In the genomic region with DNA sequence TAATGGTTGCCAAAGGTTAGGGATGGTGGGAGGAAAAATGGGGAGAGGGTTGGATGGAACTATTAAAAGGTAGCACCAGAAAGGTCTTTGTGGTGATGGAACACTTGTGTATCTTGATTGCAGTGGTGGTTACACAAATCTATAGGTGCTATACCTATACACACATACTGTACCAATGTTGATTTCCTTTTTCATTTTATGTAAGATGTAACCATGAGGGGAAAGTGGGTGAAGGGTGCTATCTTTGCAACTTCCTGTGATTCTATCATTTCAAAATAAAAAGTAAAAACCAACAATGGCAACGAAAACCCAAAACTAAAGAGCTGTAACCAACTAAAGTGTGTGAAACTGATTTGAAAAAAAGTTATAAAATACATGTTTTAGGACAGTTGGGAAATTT, we compare ENCODE assay signal across 10 cellular contexts. TPM values are rescaled to one million over a fixed set of nuclear protein-coding genes. Genes with fewer than 3 reads are reported as not detected.
A peak's percentile ranks its signal among the peaks of the same experiment; 100 is the strongest.
DNase-seq lines count a peak whose midpoint lies in the region; ATAC-seq and TF ChIP-seq lines count a peak whose summit lies in the region.
"Had no signal": no experiment of that assay in that cellular context is flagged by ENCODE, and none has a peak within 500 bp of the region (broad histone marks: within the 10 kb centered on the region; RNA-seq: fewer than 3 reads in every experiment).

No MANE protein-coding gene starts in this region.

- H3K4me1 Mint-ChIP-seq in GM23338 (peaks cover 7% of the 10 kb centered on the region; the same call in 1 of the 3 replicates), CD14-positive monocyte (peaks cover 15% of the 10 kb centered on the region)
- peaks cover 15% of the 10 kb centered on the region for H3K4me1 Mint-ChIP-seq in activated CD4-positive, alpha-beta memory T cell treated with anti-CD3 and anti-CD28 coated beads, Interleukin-2, amount 10 ng/mL, durations not matched to agents 7 days and 5 days

- H3K27me3 Mint-ChIP-seq in GM23338 (ENCODE audit: insufficient read depth, low read depth, poor library complexity) (peaks cover 7% of the 10 kb centered on the region), CD14-positive monocyte (ENCODE audit: low read depth in 3 of 3) (peaks cover 2 to 3% (median 2%) of the 10 kb centered on the region in 3 donors)
- no peaks in the 10 kb centered on the region for H3K27me3 Mint-ChIP-seq in activated CD4-positive, alpha-beta memory T cell treated with anti-CD3 and anti-CD28 coated beads, Interleukin-2, amount 10 ng/mL, durations not matched to agents 7 days and 5 days

- H3K4me1 ChIP-seq in ACC112 (ENCODE audit: control insufficient read depth, insufficient read depth, low read length, unreplicated experiment) (peaks cover 8% of the 10 kb centered on the region), GM23338 (ENCODE audit: insufficient read depth) (no peaks in the 10 kb centered on the region; the same call in 1 of the 2 replicates), lower lobe of right lung (peaks cover 13% of the 10 kb centered on the region)

- no peak overlapping the region for H3K27ac ChIP-seq in ACC112 (ENCODE audit: low read depth, low read length)
- H3K27ac ChIP-seq in GM23338 (ENCODE audit: low read depth): no peak overlapping the region
- H3K27ac ChIP-seq in lower lobe of right lung: no peak overlapping the region
- H3K27ac ChIP-seq: thyroid gland had no signal

- CTCF ChIA-PET in activated CD4-positive, alpha-beta memory T cell treated with anti-CD3 and anti-CD28 coated beads, Interleukin-2, amount 10 ng/mL, durations not matched to agents 7 days and 5 days (lab: Charles Lee): no interaction called here

- TF ChIP-seq CTCF in GM23338 (conservative IDR thresholded peaks at IDR 0.05; ENCODE audit: low read depth in 2 of 2) (no peak), lower lobe of right lung (IDR thresholded peaks at IDR 0.05) (no peak), CD14-positive monocyte (IDR thresholded peaks at IDR 0.05) (no peak)

- peaks cover 22% of the 10 kb centered on the region for H3K9me3 ChIP-seq in lower lobe of right lung
- H3K9me3 ChIP-seq: thyroid gland had no signal

- H3K9me3 Mint-ChIP-seq in GM23338 (peaks cover 25% of the 10 kb centered on the region), CD14-positive monocyte (peaks cover 20 to 56% (median 47%) of the 10 kb centered on the region in 7 donors)
- H3K9me3 Mint-ChIP-seq in activated CD4-positive, alpha-beta memory T cell treated with anti-CD3 and anti-CD28 coated beads, Interleukin-2, amount 10 ng/mL, durations not matched to agents 7 days and 5 days: peaks cover 50% of the 10 kb centered on the region

- in situ Hi-C loops in G401 (cut with HindIII; ENCODE audit: low sequenced_read_pairs): no loop called here

- H3K27ac Mint-ChIP-seq in GM23338 (no peak overlapping the region), CD14-positive monocyte (no peak overlapping the region)
- peak overlapping the region; percentile 4 for H3K27ac Mint-ChIP-seq in activated CD4-positive, alpha-beta memory T cell treated with anti-CD3 and anti-CD28 coated beads, Interleukin-2, amount 10 ng/mL, durations not matched to agents 7 days and 5 days

- H3K36me3 Mint-ChIP-seq in GM23338 (ENCODE audit: low read depth) (peaks cover 35% of the 10 kb centered on the region), CD14-positive monocyte (peaks cover 25 to 26% of the 10 kb centered on the region in 2 donors)
- H3K36me3 Mint-ChIP-seq in activated CD4-positive, alpha-beta memory T cell treated with anti-CD3 and anti-CD28 coated beads, Interleukin-2, amount 10 ng/mL, durations not matched to agents 7 days and 5 days (ENCODE audit: low read depth): peaks cover 55% of the 10 kb centered on the region

- H3F3A ChIP-seq in GM23338 (replicated peaks; ENCODE audit: low read depth): no peaks in the 10 kb centered on the region

- H2AFZ ChIP-seq in ACC112 (ENCODE audit: low read length, unreplicated experiment): peak overlapping the region; percentile 98
- no peak overlapping the region for H2AFZ ChIP-seq in GM23338

- H3K4me3 Mint-ChIP-seq in GM23338: peak overlapping the region; percentile 93
- H3K4me3 Mint-ChIP-seq in activated CD4-positive, alpha-beta memory T cell treated with anti-CD3 and anti-CD28 coated beads, Interleukin-2, amount 10 ng/mL, durations not matched to agents 7 days and 5 days: peak overlapping the region; percentile 78
- H3K4me3 Mint-ChIP-seq in CD14-positive monocyte: peak overlapping the region in 1 of 2 donors; percentile 47

- peak overlapping the region; percentile 95 for H3K4me3 ChIP-seq in ACC112 (ENCODE audit: low read depth, low read length)
- H3K4me3 ChIP-seq in GM23338: peak overlapping the region; percentile 92; the same call in 1 of the 2 replicates
- peak overlapping the region; percentile 93 for H3K4me3 ChIP-seq in lower lobe of right lung

- H3K27me3 ChIP-seq in ACC112 (ENCODE audit: insufficient read depth, low read length): no peaks in the 10 kb centered on the region
- no peaks in the 10 kb centered on the region for H3K27me3 ChIP-seq in GM23338 (ENCODE audit: insufficient read depth)
- no peaks in the 10 kb centered on the region for H3K27me3 ChIP-seq in lower lobe of right lung (ENCODE audit: low read depth)
- H3K27me3 ChIP-seq: gastrocnemius medialis, thyroid gland had no signal

- H3K79me2 ChIP-seq in ACC112 (ENCODE audit: control insufficient read depth, insufficient read depth, low read length, unreplicated experiment) (peaks cover 19% of the 10 kb centered on the region), GM23338 (replicated peaks; ENCODE audit: insufficient read depth) (peaks cover 20% of the 10 kb centered on the region)

- no peaks in the 10 kb centered on the region for H4K20me1 ChIP-seq in GM23338 (replicated peaks; ENCODE audit: insufficient read depth)

- POLR2A ChIA-PET in activated CD4-positive, alpha-beta memory T cell treated with anti-CD3 and anti-CD28 coated beads, Interleukin-2, amount 10 ng/mL, durations not matched to agents 7 days and 5 days (lab: Charles Lee): interaction anchor here (1.4 kb wide), 1 partner anchor 23 kb away, joined by 5 read pairs; the partner anchor contains the start of gene ZNF197

- ATAC-seq in GM23338: no peak
- no peak for ATAC-seq in lower lobe of right lung
- no peak for ATAC-seq in HG03280 (IDR thresholded peaks at IDR 0.05; ENCODE audit: unreplicated experiment)
- no peak for ATAC-seq in HG03378 (IDR thresholded peaks at IDR 0.05; ENCODE audit: unreplicated experiment)

- intact Hi-C loops in lower lobe of right lung (cut with DNase I) (no loop called here), CD14-positive monocyte (cut with micrococcal nuclease) (no loop called here)

- H3K4me2 ChIP-seq in GM23338: peak overlapping the region; percentile 64; the same call in 1 of the 2 replicates

- no peaks in the 10 kb centered on the region for H3K9me2 ChIP-seq in GM23338 (ENCODE audit: insufficient read depth)

- DNase-seq in GM23338 (ENCODE audit: low spot score): no peak
- no peak for DNase-seq in activated CD4-positive, alpha-beta memory T cell treated with anti-CD3 and anti-CD28 coated beads, Interleukin-2, amount 10 ng/mL, durations not matched to agents 7 days and 5 days
- DNase-seq in lower lobe of right lung: no peak
- DNase-seq in CD14-positive monocyte (ENCODE audit: low spot score): no peak
- DNase-seq in G401 (ENCODE audit: low spot score): no peak

- H3K36me3 ChIP-seq in ACC112 (ENCODE audit: insufficient read depth, low read length) (peaks cover 39% of the 10 kb centered on the region), GM23338 (ENCODE audit: insufficient read depth) (peaks cover 29% of the 10 kb centered on the region), lower lobe of right lung (peaks cover 28% of the 10 kb centered on the region)

TF ChIP-seq in GM23338, 12 proteins besides CTCF, POLR2A, EP300 and RAD21 (continues in another document):
- TF ChIP-seq EZH2 (IDR thresholded peaks at IDR 0.05; ENCODE audit: low read depth, unreplicated experiment): no peak
- TF ChIP-seq, protein P1, sequence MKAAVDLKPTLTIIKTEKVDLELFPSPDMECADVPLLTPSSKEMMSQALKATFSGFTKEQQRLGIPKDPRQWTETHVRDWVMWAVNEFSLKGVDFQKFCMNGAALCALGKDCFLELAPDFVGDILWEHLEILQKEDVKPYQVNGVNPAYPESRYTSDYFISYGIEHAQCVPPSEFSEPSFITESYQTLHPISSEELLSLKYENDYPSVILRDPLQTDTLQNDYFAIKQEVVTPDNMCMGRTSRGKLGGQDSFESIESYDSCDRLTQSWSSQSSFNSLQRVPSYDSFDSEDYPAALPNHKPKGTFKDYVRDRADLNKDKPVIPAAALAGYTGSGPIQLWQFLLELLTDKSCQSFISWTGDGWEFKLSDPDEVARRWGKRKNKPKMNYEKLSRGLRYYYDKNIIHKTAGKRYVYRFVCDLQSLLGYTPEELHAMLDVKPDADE (IDR thresholded peaks at IDR 0.05): no peak

RNA-seq across cellular contexts. Expression of gene ZNF35, which starts 0.8 kb away (rescaled TPM):
- total RNA-seq in GM23338 (2014; rRNA removed; shearing (Covaris generic)): 20.9 and 26.2 TPM in 2 replicates
- polyA plus RNA-seq in GM23338 (2016; fragmentation: Nextera tagmentation; extraction: Ambion mirVana) (18.5 and 19.2 TPM in 2 replicates), CD14-positive monocyte (1 to 10 TPM; 2.5 TPM)
- total RNA-seq in activated CD4-positive, alpha-beta memory T cell treated with anti-CD3 and anti-CD28 coated beads, Interleukin-2, amount 10 ng/mL, durations not matched to agents 7 days and 5 days: 1 to 10 TPM; 1.9 to 3.5 TPM
- 8.8 TPM for total RNA-seq in lower lobe of right lung
- 13.0 and 16.6 TPM in 2 replicates for total RNA-seq in G401 (2014; rRNA removed; shearing (Covaris generic))

RNA-seq across cellular contexts. Expression of gene ZNF197, which starts 22.9 kb away (rescaled TPM):
- 15.1 and 18.9 TPM in 2 replicates for total RNA-seq in GM23338 (2014; rRNA removed; shearing (Covaris generic))
- polyA plus RNA-seq in GM23338 (2016; fragmentation: Nextera tagmentation; extraction: Ambion mirVana): 5.6 and 5.9 TPM in 2 replicates
- 10 to 100 TPM; 13.4 to 14.0 TPM for total RNA-seq in activated CD4-positive, alpha-beta memory T cell treated with anti-CD3 and anti-CD28 coated beads, Interleukin-2, amount 10 ng/mL, durations not matched to agents 7 days and 5 days
- 12.6 TPM for total RNA-seq in lower lobe of right lung
- polyA plus RNA-seq in CD14-positive monocyte: 1 to 10 TPM; 1.2 to 2.1 TPM
- total RNA-seq in G401 (2014; rRNA removed; shearing (Covaris generic)): 10.2 and 14.3 TPM in 2 replicates
